In the genomic region with DNA sequence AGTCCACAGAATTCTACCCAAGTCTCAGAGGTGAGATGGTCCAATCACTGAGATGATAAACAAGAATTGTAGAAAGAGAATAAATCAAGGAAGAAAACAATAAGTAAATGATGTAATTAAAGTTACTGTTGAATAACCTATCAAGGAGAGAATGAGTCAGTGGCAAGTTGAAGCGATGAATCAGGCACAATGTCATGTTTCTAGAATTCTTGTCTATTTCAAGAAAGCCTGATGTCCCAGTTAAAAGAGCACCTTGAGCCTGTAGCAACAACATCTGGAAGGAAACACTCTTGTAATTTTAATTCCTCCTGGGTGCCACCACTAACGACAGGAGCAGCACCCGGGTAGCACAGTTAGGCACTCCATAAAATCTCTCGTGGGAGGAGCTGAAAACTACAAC, we compare ENCODE assay signal across 14 cellular contexts.
A peak's percentile ranks its signal among the peaks of the same experiment; 100 is the strongest.
DNase-seq lines count a peak whose midpoint lies in the region; ATAC-seq and TF ChIP-seq lines count a peak whose summit lies in the region.
"Had no signal": no experiment of that assay in that cellular context is flagged by ENCODE, and none has a peak within 500 bp of the region (broad histone marks: within the 10 kb centered on the region; RNA-seq: fewer than 3 reads in every experiment).

No MANE protein-coding gene starts in this region.

- H3K9me3 ChIP-seq in WERI-Rb-1 (ENCODE audit: severe bottlenecking) (peaks cover 4% of the 10 kb centered on the region), suprapubic skin (no peaks in the 10 kb centered on the region)

- no peak for DNase-seq in activated T-cell treated with anti-CD3 and anti-CD28 coated beads, Interleukin-2, amount 50 U/mL, for 24 hours
- DNase-seq in activated T-cell treated with anti-CD3 and anti-CD28 coated beads for 4 hours (no peak), WERI-Rb-1 (no peak), foreskin keratinocyte (peak; percentile 79 to 90), suprapubic skin (ENCODE audit: low spot score in 2 of 2) (no peak), nephron progenitor cell (no peak), islet precursor cell (no peak)
- DNase-seq: activated CD4-positive, alpha-beta T cell treated with anti-CD3 and anti-CD28 coated beads, Interleukin-2, amount 50 U/mL, for 1 hour; COR-L47; endodermal cell; naive thymus-derived CD4-positive, alpha-beta T cell; stimulated activated CD4-positive, alpha-beta T cell treated with anti-CD3 and anti-CD28 coated beads, Interleukin-1b, Interleukin-23, amount 100 ng/mL, for 48 hours; T-helper 9 cell had no signal

- H3K27me3 ChIP-seq in WERI-Rb-1 (ENCODE audit: insufficient read depth, low read depth, severe bottlenecking), result no peaks in the 10 kb centered on the region
- peaks cover 7% of the 10 kb centered on the region for H3K27me3 ChIP-seq in foreskin keratinocyte
- H3K27me3 ChIP-seq in suprapubic skin, result no peaks in the 10 kb centered on the region

- peak overlapping the region; percentile 62 for H3K27ac Mint-ChIP-seq in activated T-cell treated with anti-CD3 and anti-CD28 coated beads, Interleukin-2, amount 50 U/mL, for 24 hours
- H3K27ac Mint-ChIP-seq in nephron progenitor cell, result no peak overlapping the region
- H3K27ac Mint-ChIP-seq: endodermal cell had no signal

- 55% methylated on average over 4 of the region's 4 CpGs for WGBS in suprapubic skin

- TF ChIP-seq EP300 in suprapubic skin (IDR thresholded peaks at IDR 0.05), result no peak

- H3K4me3 ChIP-seq in WERI-Rb-1 (ENCODE audit: low read depth, low read length) (no peak overlapping the region), suprapubic skin (no peak overlapping the region)

- H3K4me1 ChIP-seq in foreskin keratinocyte (peaks cover 11% of the 10 kb centered on the region), suprapubic skin (peaks cover 4% of the 10 kb centered on the region)

- no peak overlapping the region for H3K4me3 Mint-ChIP-seq in activated T-cell treated with anti-CD3 and anti-CD28 coated beads, Interleukin-2, amount 50 U/mL, for 24 hours
- no peak overlapping the region for H3K4me3 Mint-ChIP-seq in nephron progenitor cell
- H3K4me3 Mint-ChIP-seq: endodermal cell; naive thymus-derived CD4-positive, alpha-beta T cell had no signal

- peaks cover 13% of the 10 kb centered on the region for H3K27me3 Mint-ChIP-seq in activated T-cell treated with anti-CD3 and anti-CD28 coated beads, Interleukin-2, amount 50 U/mL, for 24 hours
- H3K27me3 Mint-ChIP-seq in nephron progenitor cell (ENCODE audit: low read depth, poor library complexity), result peaks cover 10% of the 10 kb centered on the region

- H3K27ac ChIP-seq in WERI-Rb-1, result peak overlapping the region; percentile 88
- H3K27ac ChIP-seq in foreskin keratinocyte, result peak overlapping the region; percentile 84
- peak overlapping the region; percentile 85 for H3K27ac ChIP-seq in suprapubic skin

- peaks cover 9% of the 10 kb centered on the region for H3K4me1 Mint-ChIP-seq in activated T-cell treated with anti-CD3 and anti-CD28 coated beads, Interleukin-2, amount 50 U/mL, for 24 hours (ENCODE audit: low read depth)
- peaks cover 12% of the 10 kb centered on the region for H3K4me1 Mint-ChIP-seq in nephron progenitor cell
- H3K4me1 Mint-ChIP-seq: naive thymus-derived CD4-positive, alpha-beta T cell had no signal

- TF ChIP-seq CTCF in WERI-Rb-1 (IDR thresholded peaks at IDR 0.05; ENCODE audit: low read depth, low read length) (no peak), foreskin keratinocyte (conservative IDR thresholded peaks at IDR 0.05) (no peak), suprapubic skin (IDR thresholded peaks at IDR 0.05) (no peak), nephron progenitor cell (IDR thresholded peaks at IDR 0.05) (no peak)

- ATAC-seq in foreskin keratinocyte (peak; percentile 70), HG02588 (IDR thresholded peaks at IDR 0.05; ENCODE audit: unreplicated experiment) (no peak)
- ATAC-seq: naive thymus-derived CD4-positive, alpha-beta T cell had no signal

- no peaks in the 10 kb centered on the region for H3K36me3 Mint-ChIP-seq in activated T-cell treated with anti-CD3 and anti-CD28 coated beads, Interleukin-2, amount 50 U/mL, for 24 hours (ENCODE audit: low read depth)
- peaks cover 6% of the 10 kb centered on the region for H3K36me3 Mint-ChIP-seq in nephron progenitor cell (ENCODE audit: low read depth)
- H3K36me3 Mint-ChIP-seq: naive thymus-derived CD4-positive, alpha-beta T cell had no signal

- H3K36me3 ChIP-seq in WERI-Rb-1 (no peaks in the 10 kb centered on the region), suprapubic skin (no peaks in the 10 kb centered on the region)

- TF ChIP-seq POLR2A in suprapubic skin (IDR thresholded peaks at IDR 0.05), result no peak

- no peaks in the 10 kb centered on the region for H3K9me3 Mint-ChIP-seq in activated T-cell treated with anti-CD3 and anti-CD28 coated beads, Interleukin-2, amount 50 U/mL, for 24 hours
- H3K9me3 Mint-ChIP-seq in nephron progenitor cell, result peaks cover 30% of the 10 kb centered on the region

Comparison
In these comparisons a context has a peak if more than half of its experiments do, and no peak if none do; other contexts are left out.
1. DNase-seq: peak in foreskin keratinocyte (2 of 2); none in activated T-cell treated with anti-CD3 and anti-CD28 coated beads, Interleukin-2, amount 50 U/mL, for 24 hours (single experiment), activated T-cell treated with anti-CD3 and anti-CD28 coated beads for 4 hours (single experiment), WERI-Rb-1 (single experiment), suprapubic skin (0 of 2), nephron progenitor cell (single experiment) and islet precursor cell (single experiment).
2. Peak in every context shown above with its lines, with median percentiles within 50 percentile points of each other: H3K27ac ChIP-seq.